ENCODE assay signal across 8 cellular contexts in genomic region chr4:94534401-94535312, GRCh38.
A peak's percentile ranks its signal among the peaks of the same experiment; 100 is the strongest.
DNase-seq lines count a peak whose midpoint lies in the region; ATAC-seq and TF ChIP-seq lines count a peak whose summit lies in the region.

No MANE protein-coding gene starts in this region.

- peaks cover 3 to 33% of the 10 kb centered on the region in 2 donors for H3K4me1 ChIP-seq in lung (ENCODE audit: control insufficient read depth in 2 of 2, insufficient read depth in 2 of 2, low read length in 2 of 2)
- peaks cover 0 to 37% of the 10 kb centered on the region in 2 experiments for H3K4me1 ChIP-seq in SK-N-SH (ENCODE audit: control insufficient read depth in 1 of 2, insufficient read depth in 2 of 2, low read depth in 1 of 2, low read length in 1 of 2)
- no peaks in the 10 kb centered on the region for H3K4me1 ChIP-seq in CD4-positive, alpha-beta memory T cell (ENCODE audit: insufficient read depth, low read length)

- H3K9ac ChIP-seq in SK-N-SH: no peak overlapping the region

- H3K27me3 Mint-ChIP-seq in CD4-positive, alpha-beta memory T cell: no peaks in the 10 kb centered on the region

- DNase-seq in SKM-1 treated with dmso at 0.1 percent for 144 hours (lab: John Stamatoyannopoulos, UW; ENCODE audit: unreplicated experiment) (peak; percentile 81), lung (ENCODE audit: low spot score) (no peak), NCI-H1105 treated with DMSO at 0.1 percent for 48 hours (lab: John Stamatoyannopoulos, UW) (no peak), SK-N-SH (no peak), NCI-H2081 treated with DMSO at 0.1 percent for 48 hours (lab: John Stamatoyannopoulos, UW) (no peak)
- DNase-seq in CD4-positive, alpha-beta memory T cell: no peak

- no peaks in the 10 kb centered on the region for H3K9me3 ChIP-seq in lung (ENCODE audit: control insufficient read depth in 2 of 2, insufficient read depth in 1 of 2, low read length in 1 of 2)
- no peaks in the 10 kb centered on the region for H3K9me3 ChIP-seq in SK-N-SH
- H3K9me3 ChIP-seq in CD4-positive, alpha-beta memory T cell (ENCODE audit: control insufficient read depth in 1 of 2, low read length in 2 of 2): no peaks in the 10 kb centered on the region

- 44 to 45% methylated on average over 5 of the region's 5 CpGs for WGBS in lung, 2 donors
- 88% methylated on average over 5 of the region's 5 CpGs for WGBS in SK-N-SH (ENCODE audit: low lambda C conversion rate)

- no peak overlapping the region for H3K4me2 ChIP-seq in SK-N-SH

- TF ChIP-seq EP300 in SK-N-SH (IDR thresholded peaks at IDR 0.05; ENCODE audit: borderline replicate concordance in 1 of 2, low read depth in 1 of 2, low read length in 1 of 2): no peak

- H3K36me3 Mint-ChIP-seq in CD4-positive, alpha-beta memory T cell: peaks cover 0 to 11% of the 10 kb centered on the region in 2 donors

- no peaks in the 10 kb centered on the region for H3K9me3 Mint-ChIP-seq in CD4-positive, alpha-beta memory T cell

- no peak for TF ChIP-seq RAD21 in SK-N-SH (IDR thresholded peaks at IDR 0.05; ENCODE audit: low read length)

- intact Hi-C loops in CD4-positive, alpha-beta memory T cell (cut with micrococcal nuclease): no loop called here

- H3K4me1 Mint-ChIP-seq in CD4-positive, alpha-beta memory T cell: peaks cover 3 to 11% (median 4%) of the 10 kb centered on the region in 4 donors

- TF ChIP-seq CTCF in lung (IDR thresholded peaks at IDR 0.05; ENCODE audit: control extremely low read depth, extremely low read depth) (no peak), SK-N-SH (IDR thresholded peaks at IDR 0.05) (no peak)

- H3F3A ChIP-seq in SK-N-SH (replicated peaks; ENCODE audit: insufficient read depth): peaks cover 13% of the 10 kb centered on the region

- no peak overlapping the region for H3K27ac Mint-ChIP-seq in CD4-positive, alpha-beta memory T cell

- H3K27ac ChIP-seq in lung (ENCODE audit: low read depth in 1 of 2, low read length in 1 of 2) (peak overlapping the region in 1 of 2 donors; percentile 81), SK-N-SH (ENCODE audit: low read depth in 2 of 2, low read length in 1 of 2) (no peak overlapping the region)
- no peak overlapping the region for H3K27ac ChIP-seq in CD4-positive, alpha-beta memory T cell (ENCODE audit: low read depth, low read length)

- no peak overlapping the region for H2AFZ ChIP-seq in SK-N-SH (ENCODE audit: low read depth)

- no peaks in the 10 kb centered on the region for H3K36me3 ChIP-seq in lung (ENCODE audit: control insufficient read depth in 2 of 2, insufficient read depth in 2 of 2, low read length in 2 of 2)
- H3K36me3 ChIP-seq in SK-N-SH (replicated peaks in 1 of 2; ENCODE audit: control insufficient read depth in 1 of 2, insufficient read depth in 2 of 2, low read length in 1 of 2): peaks cover 0 to 3% of the 10 kb centered on the region in 2 experiments
- H3K36me3 ChIP-seq in CD4-positive, alpha-beta memory T cell (ENCODE audit: insufficient read depth, low read length): no peaks in the 10 kb centered on the region

- POLR2A ChIA-PET in SK-N-SH (lab: Yijun Ruan, JAX): no interaction called here
- POLR2A ChIA-PET in CD4-positive, alpha-beta memory T cell (lab: Charles Lee; ENCODE audit: partially characterized antibody): no interaction called here

- CTCF ChIA-PET in SK-N-SH (lab: Yijun Ruan, JAX): no interaction called here
- CTCF ChIA-PET in CD4-positive, alpha-beta memory T cell (lab: Charles Lee; ENCODE audit: partially characterized antibody): no interaction called here

- peaks cover 88% of the 10 kb centered on the region for H3K79me2 ChIP-seq in SK-N-SH (ENCODE audit: insufficient read depth)

- ATAC-seq in GM19035 (IDR thresholded peaks at IDR 0.05; ENCODE audit: unreplicated experiment) (peak; percentile 93), HG03025 (IDR thresholded peaks at IDR 0.05; ENCODE audit: low FRiP score, unreplicated experiment) (peak; percentile 97), lung (ENCODE audit: insufficient read depth, low FRiP score) (peak; percentile 45)

- no peaks in the 10 kb centered on the region for H3K27me3 ChIP-seq in lung (ENCODE audit: control insufficient read depth, insufficient read depth)
- no peaks in the 10 kb centered on the region for H3K27me3 ChIP-seq in SK-N-SH (ENCODE audit: insufficient read depth)
- H3K27me3 ChIP-seq in CD4-positive, alpha-beta memory T cell (ENCODE audit: insufficient read depth, low read length): no peaks in the 10 kb centered on the region

- H3K9me2 ChIP-seq in SK-N-SH: no peaks in the 10 kb centered on the region

- no peak overlapping the region for H3K4me3 ChIP-seq in lung
- H3K4me3 ChIP-seq in SK-N-SH (ENCODE audit: low read depth in 2 of 2, low read length in 1 of 2): no peak overlapping the region
- H3K4me3 ChIP-seq in CD4-positive, alpha-beta memory T cell (ENCODE audit: low read length in 2 of 2): no peak overlapping the region

- H4K20me1 ChIP-seq in SK-N-SH (ENCODE audit: insufficient read depth): no peaks in the 10 kb centered on the region

- H3K4me3 Mint-ChIP-seq in CD4-positive, alpha-beta memory T cell: no peak overlapping the region

TF ChIP-seq in SK-N-SH, 30 proteins besides CTCF, POLR2A, EP300 and RAD21 (continues in another document):
- no peak for TF ChIP-seq CHD2 (IDR thresholded peaks at IDR 0.05; ENCODE audit: low read length, partially characterized antibody)
- TF ChIP-seq SMC3 (IDR thresholded peaks at IDR 0.05; ENCODE audit: low read depth, low read length): no peak
- TF ChIP-seq MAX (IDR thresholded peaks at IDR 0.05; ENCODE audit: low read depth): no peak
- no peak for TF ChIP-seq SIN3A (IDR thresholded peaks at IDR 0.05; ENCODE audit: borderline replicate concordance, low read depth, low read length)
- TF ChIP-seq NFIC (IDR thresholded peaks at IDR 0.05; ENCODE audit: borderline replicate concordance): no peak
- no peak for TF ChIP-seq NRF1 (IDR thresholded peaks at IDR 0.05; ENCODE audit: low read depth, low read length)
- TF ChIP-seq GATA2 (CRISPR knock-in tag; IDR thresholded peaks at IDR 0.05): no peak
- no peak for TF ChIP-seq FOXM1 (IDR thresholded peaks at IDR 0.05; ENCODE audit: low read depth)
- TF ChIP-seq MXI1 (IDR thresholded peaks at IDR 0.05; ENCODE audit: low read depth, low read length): no peak
- no peak for TF ChIP-seq EZH2phosphoT487 (IDR thresholded peaks at IDR 0.05; ENCODE audit: borderline replicate concordance, low read depth)
- TF ChIP-seq GABPA (IDR thresholded peaks at IDR 0.05; ENCODE audit: low read depth): no peak
- no peak for TF ChIP-seq USF1 (IDR thresholded peaks at IDR 0.05; ENCODE audit: borderline replicate concordance, low read depth)
- no peak for TF ChIP-seq RFX5 (IDR thresholded peaks at IDR 0.05; ENCODE audit: low read length)
- TF ChIP-seq TCF12 (IDR thresholded peaks at IDR 0.05): no peak
- no peak for TF ChIP-seq REST (IDR thresholded peaks at IDR 0.05; ENCODE audit: low read depth, low read length)
- no peak for TF ChIP-seq IRF3 (IDR thresholded peaks at IDR 0.05; ENCODE audit: low read depth, low read length)

Comparison
In these comparisons a context has a peak if more than half of its experiments do, and no peak if none do; other contexts are left out.
1. ATAC-seq: peak in every context shown above with its lines; median percentile 97 in HG03025; 93 in GM19035; 45 in lung.